In the genomic region with DNA sequence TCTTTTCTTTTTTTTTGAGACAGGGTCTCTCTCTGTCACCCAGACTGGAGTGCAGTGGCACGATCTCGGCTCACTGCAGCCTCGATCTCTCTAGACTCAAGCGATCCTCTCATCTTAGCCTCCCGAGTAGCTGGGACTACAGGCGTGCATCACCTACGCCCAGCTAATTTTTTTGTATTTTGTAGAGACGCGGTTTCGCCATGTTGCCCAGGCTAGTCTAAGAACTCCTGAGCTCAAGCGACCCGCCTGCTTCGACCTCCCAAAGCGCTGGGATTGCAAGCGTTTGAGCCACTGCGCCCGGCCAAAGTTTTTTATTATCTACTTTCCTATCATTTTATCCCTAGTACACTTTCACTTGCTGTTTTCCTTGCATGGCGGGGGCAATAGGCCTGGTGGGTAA, we compare ENCODE assay signal across 1 cellular context.
A peak's percentile ranks its signal among the peaks of the same experiment; 100 is the strongest.
TF ChIP-seq lines count a peak whose summit lies in the region.

No MANE protein-coding gene starts in this region.

TF ChIP-seq in K562, 482 proteins besides CTCF, POLR2A, EP300 and RAD21:
- TF ChIP-seq ZNF445 (CRISPR knock-in tag; IDR thresholded peaks at IDR 0.05; ENCODE audit: low read depth): no peak
- TF ChIP-seq, protein P1, sequence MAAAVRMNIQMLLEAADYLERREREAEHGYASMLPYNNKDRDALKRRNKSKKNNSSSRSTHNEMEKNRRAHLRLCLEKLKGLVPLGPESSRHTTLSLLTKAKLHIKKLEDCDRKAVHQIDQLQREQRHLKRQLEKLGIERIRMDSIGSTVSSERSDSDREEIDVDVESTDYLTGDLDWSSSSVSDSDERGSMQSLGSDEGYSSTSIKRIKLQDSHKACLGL (CRISPR knock-in tag; IDR thresholded peaks at IDR 0.05; ENCODE audit: borderline replicate concordance, poor library complexity, severe bottlenecking): no peak
- TF ChIP-seq, protein P2, sequence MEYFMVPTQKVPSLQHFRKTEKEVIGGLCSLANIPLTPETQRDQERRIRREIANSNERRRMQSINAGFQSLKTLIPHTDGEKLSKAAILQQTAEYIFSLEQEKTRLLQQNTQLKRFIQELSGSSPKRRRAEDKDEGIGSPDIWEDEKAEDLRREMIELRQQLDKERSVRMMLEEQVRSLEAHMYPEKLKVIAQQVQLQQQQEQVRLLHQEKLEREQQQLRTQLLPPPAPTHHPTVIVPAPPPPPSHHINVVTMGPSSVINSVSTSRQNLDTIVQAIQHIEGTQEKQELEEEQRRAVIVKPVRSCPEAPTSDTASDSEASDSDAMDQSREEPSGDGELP (CRISPR knock-in tag; IDR thresholded peaks at IDR 0.05; ENCODE audit: borderline replicate concordance): 0 out of 2 replicates have a peak, but pooled peaks have one; percentile 12
- peak in 1 of 3 experiments; percentile 42 for TF ChIP-seq YY1 (IDR thresholded peaks at IDR 0.05; ENCODE audit: borderline replicate concordance in 1 of 3, control insufficient read depth in 1 of 3, extremely low read depth in 1 of 3, insufficient read depth in 3 of 3, insufficient read length in 1 of 3, insufficient replicate concordance in 2 of 3, low read depth in 1 of 3, low read length in 2 of 3)
- no peak for TF ChIP-seq NR1H2 (CRISPR knock-in tag; IDR thresholded peaks at IDR 0.05)
- TF ChIP-seq IRF2 (CRISPR knock-in tag; IDR thresholded peaks at IDR 0.05): no peak
- no peak for TF ChIP-seq KDM2B (CRISPR knock-in tag; IDR thresholded peaks at IDR 0.05)
- no peak for TF ChIP-seq CEBPB (tag; IDR thresholded peaks at IDR 0.05)
- no peak for TF ChIP-seq ATF7 (IDR thresholded peaks at IDR 0.05)
- TF ChIP-seq MEF2A (IDR thresholded peaks at IDR 0.05; ENCODE audit: control insufficient read depth, low read depth, low read length): no peak
- no peak for TF ChIP-seq HIVEP1 (CRISPR knock-in tag; IDR thresholded peaks at IDR 0.05)
- no peak for TF ChIP-seq PTBP1 (IDR thresholded peaks at IDR 0.05; ENCODE audit: low read depth, low read length)
- TF ChIP-seq NRF1 (conservative IDR thresholded peaks at IDR 0.05 in 1 of 2, IDR thresholded peaks at IDR 0.05 in 1 of 2): no peak
- peak; percentile 49 for TF ChIP-seq BCOR (IDR thresholded peaks at IDR 0.05)
- no peak for TF ChIP-seq DPF2 (IDR thresholded peaks at IDR 0.05)
- TF ChIP-seq MXI1 (IDR thresholded peaks at IDR 0.05; ENCODE audit: low read depth, low read length): no peak
- TF ChIP-seq TCF7 (IDR thresholded peaks at IDR 0.05; ENCODE audit: borderline replicate concordance): no peak
- TF ChIP-seq ZNF431 (CRISPR knock-in tag; IDR thresholded peaks at IDR 0.05): peak; percentile 22; the same call in 1 of the 2 replicates
- TF ChIP-seq, protein P3, sequence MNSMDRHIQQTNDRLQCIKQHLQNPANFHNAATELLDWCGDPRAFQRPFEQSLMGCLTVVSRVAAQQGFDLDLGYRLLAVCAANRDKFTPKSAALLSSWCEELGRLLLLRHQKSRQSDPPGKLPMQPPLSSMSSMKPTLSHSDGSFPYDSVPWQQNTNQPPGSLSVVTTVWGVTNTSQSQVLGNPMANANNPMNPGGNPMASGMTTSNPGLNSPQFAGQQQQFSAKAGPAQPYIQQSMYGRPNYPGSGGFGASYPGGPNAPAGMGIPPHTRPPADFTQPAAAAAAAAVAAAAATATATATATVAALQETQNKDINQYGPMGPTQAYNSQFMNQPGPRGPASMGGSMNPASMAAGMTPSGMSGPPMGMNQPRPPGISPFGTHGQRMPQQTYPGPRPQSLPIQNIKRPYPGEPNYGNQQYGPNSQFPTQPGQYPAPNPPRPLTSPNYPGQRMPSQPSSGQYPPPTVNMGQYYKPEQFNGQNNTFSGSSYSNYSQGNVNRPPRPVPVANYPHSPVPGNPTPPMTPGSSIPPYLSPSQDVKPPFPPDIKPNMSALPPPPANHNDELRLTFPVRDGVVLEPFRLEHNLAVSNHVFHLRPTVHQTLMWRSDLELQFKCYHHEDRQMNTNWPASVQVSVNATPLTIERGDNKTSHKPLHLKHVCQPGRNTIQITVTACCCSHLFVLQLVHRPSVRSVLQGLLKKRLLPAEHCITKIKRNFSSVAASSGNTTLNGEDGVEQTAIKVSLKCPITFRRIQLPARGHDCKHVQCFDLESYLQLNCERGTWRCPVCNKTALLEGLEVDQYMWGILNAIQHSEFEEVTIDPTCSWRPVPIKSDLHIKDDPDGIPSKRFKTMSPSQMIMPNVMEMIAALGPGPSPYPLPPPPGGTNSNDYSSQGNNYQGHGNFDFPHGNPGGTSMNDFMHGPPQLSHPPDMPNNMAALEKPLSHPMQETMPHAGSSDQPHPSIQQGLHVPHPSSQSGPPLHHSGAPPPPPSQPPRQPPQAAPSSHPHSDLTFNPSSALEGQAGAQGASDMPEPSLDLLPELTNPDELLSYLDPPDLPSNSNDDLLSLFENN (IDR thresholded peaks at IDR 0.05; ENCODE audit: low read depth in 2 of 2, low read length in 2 of 2): no peak
- no peak for TF ChIP-seq RNF2 (IDR thresholded peaks at IDR 0.05)
- TF ChIP-seq ZNF780A (CRISPR knock-in tag; IDR thresholded peaks at IDR 0.05): no peak
- no peak for TF ChIP-seq FOSL1 (tag; conservative IDR thresholded peaks at IDR 0.05)
- TF ChIP-seq, protein P4, sequence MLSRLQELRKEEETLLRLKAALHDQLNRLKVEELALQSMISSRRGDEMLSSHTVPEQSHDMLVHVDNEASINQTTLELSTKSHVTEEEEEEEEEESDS (CRISPR knock-in tag; IDR thresholded peaks at IDR 0.05): no peak
- TF ChIP-seq MBD2 (IDR thresholded peaks at IDR 0.05; ENCODE audit: borderline replicate concordance, low read depth): no peak
